ENCODE assay signal across 12 cellular contexts in genomic region chr9:2809692-2810423, GRCh38. TPM values are rescaled to one million over a fixed set of nuclear protein-coding genes. Genes with fewer than 3 reads are reported as not detected.
A peak's percentile ranks its signal among the peaks of the same experiment; 100 is the strongest.
DNase-seq lines count a peak whose midpoint lies in the region; ATAC-seq and TF ChIP-seq lines count a peak whose summit lies in the region.
"Had no signal": no experiment of that assay in that cellular context is flagged by ENCODE, and none has a peak within 500 bp of the region (broad histone marks: within the 10 kb centered on the region; RNA-seq: fewer than 3 reads in every experiment).

No MANE protein-coding gene starts in this region.

- TF ChIP-seq CTCF in right lobe of liver (IDR thresholded peaks at IDR 0.05) (no peak), upper lobe of left lung (IDR thresholded peaks at IDR 0.05) (no peak)

- H3K4me1 ChIP-seq in endocrine pancreas (ENCODE audit: control insufficient read depth, insufficient read depth, low read length) (no peaks in the 10 kb centered on the region), right lobe of liver (peaks cover 0 to 13% (median 2%) of the 10 kb centered on the region in 4 donors), upper lobe of left lung (peaks cover 0 to 13% (median 3%) of the 10 kb centered on the region in 4 donors)

- TF ChIP-seq EP300 in upper lobe of left lung (IDR thresholded peaks at IDR 0.05) = no peak

- H3K27ac ChIP-seq in right lobe of liver (no peak overlapping the region), upper lobe of left lung (peak overlapping the region in 2 of 4 donors; percentile 13 to 21)
- H3K27ac ChIP-seq: 22Rv1, HL-60, PC-9 had no signal

- H3K9me3 ChIP-seq in endocrine pancreas (ENCODE audit: control insufficient read depth, low read length) (no peaks in the 10 kb centered on the region), right lobe of liver (no peaks in the 10 kb centered on the region), upper lobe of left lung (no peaks in the 10 kb centered on the region)

- 25% methylated on average over 4 of the region's 4 CpGs for WGBS in right lobe of liver (ENCODE audit: insufficient coverage, low coverage, low lambda C conversion rate, missing lambda C conversion rate)
- whole genome bisulfite sequencing in upper lobe of left lung, 2 donors = 58 to 61% methylated on average over 4 of the region's 4 CpGs

- intact Hi-C loops in right lobe of liver (cut with DNase I) = no loop called here

- H3K36me3 ChIP-seq in endocrine pancreas (ENCODE audit: control insufficient read depth, insufficient read depth, low read length) (no peaks in the 10 kb centered on the region), right lobe of liver (peaks cover 0 to 20% (median 5%) of the 10 kb centered on the region in 4 donors), upper lobe of left lung (peaks cover 0 to 77% (median 33%) of the 10 kb centered on the region in 4 donors)

- DNase-seq in NCI-H2196 (lab: John Stamatoyannopoulos, UW; ENCODE audit: unreplicated experiment) = peak; percentile 43
- no peak for DNase-seq in NCI-H2196 treated with DMSO at 0.1 percent for 48 hours (lab: John Stamatoyannopoulos, UW; ENCODE audit: unreplicated experiment)
- DNase-seq in right lobe of liver = no peak
- no peak for DNase-seq in upper lobe of left lung
- DNase-seq in SW 1271 (lab: John Stamatoyannopoulos, UW) = no peak
- no peak for DNase-seq in DMS53 treated with DMSO at 0.1 percent for 48 hours (lab: John Stamatoyannopoulos, UW; ENCODE audit: unreplicated experiment)
- DNase-seq: activated T-cell treated with anti-CD3 and anti-CD28 coated beads, Interleukin-2, amount 50 U/mL, for 24 hours had no signal

- no peak for TF ChIP-seq POLR2A in right lobe of liver (IDR thresholded peaks at IDR 0.05)
- TF ChIP-seq POLR2A in upper lobe of left lung (IDR thresholded peaks at IDR 0.05) = no peak

- H3K27me3 ChIP-seq in endocrine pancreas (ENCODE audit: control insufficient read depth, insufficient read depth, low read length) (no peaks in the 10 kb centered on the region), right lobe of liver (no peaks in the 10 kb centered on the region), upper lobe of left lung (no peaks in the 10 kb centered on the region)

- H3K9ac ChIP-seq in endocrine pancreas (ENCODE audit: control insufficient read depth, insufficient read depth, low read length) = no peak overlapping the region

- peak; percentile 68 to 85 (median 82) for ATAC-seq in right lobe of liver
- peak; percentile 64 to 74 for ATAC-seq in upper lobe of left lung (ENCODE audit: low FRiP score in 2 of 2)
- no peak for ATAC-seq in GM21529 (IDR thresholded peaks at IDR 0.05; ENCODE audit: unreplicated experiment)

- peak overlapping the region; percentile 8 for H3K4me3 ChIP-seq in endocrine pancreas (ENCODE audit: control insufficient read depth, insufficient read depth, low read length)
- no peak overlapping the region for H3K4me3 ChIP-seq in right lobe of liver
- H3K4me3 ChIP-seq in upper lobe of left lung = no peak overlapping the region
- H3K4me3 ChIP-seq: PC-9 had no signal

RNA-seq across cellular contexts. Expression of gene PUM3, which starts 34.0 kb away (rescaled TPM):
- total RNA-seq in right lobe of liver (10 to 100 TPM in 5 of 6 experiments, 1 to 10 TPM in 1; 6.8 to 20.5 (median 16.9) TPM), upper lobe of left lung (10 to 100 TPM; 20.4 to 49.2 (median 38.9) TPM)
